In the genomic region with DNA sequence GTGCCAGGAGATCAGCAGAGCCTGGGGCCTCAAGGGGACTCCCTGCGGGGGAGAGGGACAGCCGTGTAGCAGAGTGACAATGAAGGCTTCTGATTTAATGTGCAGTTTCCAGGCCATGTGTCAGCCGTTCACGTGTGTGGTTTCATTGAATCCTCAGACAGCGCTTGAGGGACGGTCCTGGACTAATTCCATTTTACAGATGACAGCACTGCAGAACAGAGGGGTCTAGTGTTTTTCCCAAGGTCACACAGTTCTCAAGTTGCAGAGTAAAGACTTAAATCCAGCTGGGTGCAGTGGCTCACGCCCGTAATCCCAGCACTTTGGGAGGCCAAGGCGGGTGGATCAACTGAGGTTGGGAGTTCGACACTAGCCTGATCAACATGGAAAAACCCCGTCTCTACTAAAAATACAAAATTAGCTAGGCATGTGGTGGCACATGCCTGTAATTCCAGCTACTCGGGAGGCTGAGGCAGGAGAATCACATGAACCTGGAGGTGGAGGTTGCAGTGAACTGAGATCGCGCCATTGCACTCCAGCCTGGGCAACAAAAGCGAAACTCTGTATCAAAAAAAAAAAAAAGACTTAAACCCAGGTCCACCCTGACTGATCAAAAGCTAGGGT, we compare ENCODE assay signal across 1 cellular context.
TF ChIP-seq lines count a peak whose summit lies in the region.

No MANE protein-coding gene starts in this region.

TF ChIP-seq in HepG2, 621 proteins besides CTCF, POLR2A, EP300 and RAD21 (continued from another document):
- TF ChIP-seq, protein P1, sequence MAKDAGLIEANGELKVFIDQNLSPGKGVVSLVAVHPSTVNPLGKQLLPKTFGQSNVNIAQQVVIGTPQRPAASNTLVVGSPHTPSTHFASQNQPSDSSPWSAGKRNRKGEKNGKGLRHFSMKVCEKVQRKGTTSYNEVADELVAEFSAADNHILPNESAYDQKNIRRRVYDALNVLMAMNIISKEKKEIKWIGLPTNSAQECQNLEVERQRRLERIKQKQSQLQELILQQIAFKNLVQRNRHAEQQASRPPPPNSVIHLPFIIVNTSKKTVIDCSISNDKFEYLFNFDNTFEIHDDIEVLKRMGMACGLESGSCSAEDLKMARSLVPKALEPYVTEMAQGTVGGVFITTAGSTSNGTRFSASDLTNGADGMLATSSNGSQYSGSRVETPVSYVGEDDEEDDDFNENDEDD (CRISPR knock-in tag; IDR thresholded peaks at IDR 0.05; ENCODE audit: borderline replicate concordance) = peak; percentile 29; the same call in 1 of the 2 replicates
- TF ChIP-seq MED1 (CRISPR knock-in tag; IDR thresholded peaks at IDR 0.05) (0 out of 2 replicates have a peak, but pooled peaks have one; percentile 6), ARNTL (CRISPR knock-in tag; IDR thresholded peaks at IDR 0.05) (0 out of 2 replicates have a peak, but pooled peaks have one; percentile 10)
- TF ChIP-seq, protein P2, sequence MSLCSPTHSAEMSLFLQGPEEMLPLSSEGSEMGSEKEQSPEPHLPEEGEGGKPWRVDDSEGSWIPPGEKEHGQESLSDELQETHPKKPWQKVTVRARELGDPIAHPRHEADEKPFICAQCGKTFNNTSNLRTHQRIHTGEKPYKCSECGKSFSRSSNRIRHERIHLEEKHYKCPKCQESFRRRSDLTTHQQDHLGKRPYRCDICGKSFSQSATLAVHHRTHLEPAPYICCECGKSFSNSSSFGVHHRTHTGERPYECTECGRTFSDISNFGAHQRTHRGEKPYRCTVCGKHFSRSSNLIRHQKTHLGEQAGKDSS (CRISPR knock-in tag; IDR thresholded peaks at IDR 0.05; ENCODE audit: borderline replicate concordance, low read depth) = 0 out of 2 replicates have a peak, but pooled peaks have one; percentile 20
